20 cellular contexts compared by ENCODE assay signal in the genomic region with DNA sequence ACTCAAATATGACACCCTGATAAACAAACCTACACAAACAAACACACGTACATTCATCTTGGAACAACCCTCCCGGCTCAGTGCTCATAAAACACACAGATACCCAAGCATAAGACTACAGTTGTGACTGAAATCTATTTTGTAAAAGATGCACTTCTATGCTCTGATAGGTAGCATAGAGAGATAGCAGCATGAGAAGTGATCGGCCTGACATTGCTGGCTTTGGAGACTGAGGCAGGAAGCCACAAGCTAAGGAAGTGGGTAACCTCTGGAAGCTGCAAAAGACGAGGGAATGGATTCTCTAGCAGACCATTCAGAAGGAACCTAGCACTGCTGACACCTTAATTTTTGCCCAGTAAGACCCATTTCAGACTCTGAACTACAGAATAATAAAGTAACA. TPM values are rescaled to one million over a fixed set of nuclear protein-coding genes. Genes with fewer than 3 reads are reported as not detected.
A peak's percentile ranks its signal among the peaks of the same experiment; 100 is the strongest.
DNase-seq lines count a peak whose midpoint lies in the region; ATAC-seq and TF ChIP-seq lines count a peak whose summit lies in the region.
"Had no signal": no experiment of that assay in that cellular context is flagged by ENCODE, and none has a peak within 500 bp of the region (broad histone marks: within the 10 kb centered on the region; RNA-seq: fewer than 3 reads in every experiment).

No MANE protein-coding gene starts in this region.

- H3K27ac Mint-ChIP-seq in activated CD4-positive, alpha-beta memory T cell treated with anti-CD3 and anti-CD28 coated beads, Interleukin-2, amount 10 ng/mL, durations not matched to agents 7 days and 5 days: peak overlapping the region; percentile 0
- no peak overlapping the region for H3K27ac Mint-ChIP-seq in activated CD4-positive, alpha-beta memory T cell treated with anti-CD3 and anti-CD28 coated beads for 36 hours
- peak overlapping the region in 5 of 7 donors; percentile 4 to 37 (median 34) for H3K27ac Mint-ChIP-seq in CD4-positive, alpha-beta memory T cell
- no peak overlapping the region for H3K27ac Mint-ChIP-seq in effector memory CD8-positive, alpha-beta T cell

- BruUV-seq in PC-9 (replicated peaks; lab: Mats Ljungman, UMichigan): no TSS peak

- H3K9me3 Mint-ChIP-seq in activated CD4-positive, alpha-beta memory T cell treated with anti-CD3 and anti-CD28 coated beads, Interleukin-2, amount 10 ng/mL, durations not matched to agents 7 days and 5 days: no peaks in the 10 kb centered on the region
- peaks cover 2% of the 10 kb centered on the region for H3K9me3 Mint-ChIP-seq in activated CD4-positive, alpha-beta memory T cell treated with anti-CD3 and anti-CD28 coated beads for 36 hours
- H3K9me3 Mint-ChIP-seq in CD4-positive, alpha-beta memory T cell: peaks cover 0 to 2% (median 0%) of the 10 kb centered on the region in 8 donors
- H3K9me3 Mint-ChIP-seq in effector memory CD8-positive, alpha-beta T cell: no peaks in the 10 kb centered on the region

- H4K20me1 ChIP-seq in PC-9 (ENCODE audit: insufficient read depth): peaks cover 8% of the 10 kb centered on the region

- H3K4me3 ChIP-seq in CD4-positive, alpha-beta memory T cell (ENCODE audit: low read length in 2 of 2): no peak overlapping the region
- H3K4me3 ChIP-seq in PC-9: no peak overlapping the region

- no peak for TF ChIP-seq CTCF in PC-9 (conservative IDR thresholded peaks at IDR 0.05)

- H3K27me3 ChIP-seq in CD4-positive, alpha-beta memory T cell (ENCODE audit: insufficient read depth, low read length): peaks cover 4% of the 10 kb centered on the region
- H3K27me3 ChIP-seq in PC-9 (ENCODE audit: insufficient read depth, low read depth): no peaks in the 10 kb centered on the region

- no peak overlapping the region for H3K27ac ChIP-seq in CD4-positive, alpha-beta memory T cell (ENCODE audit: low read depth, low read length)
- peak overlapping the region; percentile 89 for H3K27ac ChIP-seq in PC-9

- CTCF ChIA-PET in activated CD4-positive, alpha-beta memory T cell treated with anti-CD3 and anti-CD28 coated beads, Interleukin-2, amount 10 ng/mL, durations not matched to agents 7 days and 5 days (lab: Charles Lee): interaction anchor here (1.6 to 2.3 kb wide), 4 partner anchors 17 to 57 kb away, joined by 4 to 18 read pairs (median 8); a partner anchor contains a TSS
- CTCF ChIA-PET in activated CD4-positive, alpha-beta memory T cell treated with anti-CD3 and anti-CD28 coated beads for 36 hours (lab: Charles Lee): interaction anchor here (0.8 to 2.4 kb wide), 3 partner anchors 26 to 93 kb away, joined by 3 to 12 read pairs (median 3); no protein-coding TSS in a partner anchor
- CTCF ChIA-PET in CD4-positive, alpha-beta memory T cell (lab: Charles Lee; ENCODE audit: partially characterized antibody): interaction anchor here (0.9 to 3.0 kb wide), 2 partner anchors 10 kb away, joined by 5 to 15 read pairs; a partner anchor contains a TSS
- CTCF ChIA-PET in PC-9 (lab: Charles Lee): no interaction called here

- ATAC-seq in effector memory CD8-positive, alpha-beta T cell (replicated peaks): peak; percentile 30
- ATAC-seq in GM21717 (IDR thresholded peaks at IDR 0.05; ENCODE audit: unreplicated experiment) (no peak), GM18519 (IDR thresholded peaks at IDR 0.05; ENCODE audit: low FRiP score, unreplicated experiment) (no peak)

- peak overlapping the region; percentile 94 for H3K4me2 ChIP-seq in PC-9

- peaks cover 40% of the 10 kb centered on the region for H3K4me1 ChIP-seq in CD4-positive, alpha-beta memory T cell (ENCODE audit: insufficient read depth, low read length)
- H3K4me1 ChIP-seq in PC-9 (replicated peaks; ENCODE audit: insufficient read depth): peaks cover 36% of the 10 kb centered on the region

- H3F3A ChIP-seq in PC-9 (ENCODE audit: insufficient read depth, low read depth): peaks cover 24% of the 10 kb centered on the region

- intact Hi-C loops in activated CD4-positive, alpha-beta memory T cell treated with anti-CD3 and anti-CD28 coated beads for 36 hours (cut with micrococcal nuclease): no loop called here
- intact Hi-C loops in CD4-positive, alpha-beta memory T cell (cut with micrococcal nuclease): no loop called here
- intact Hi-C loops in PC-9 (cut with micrococcal nuclease; ENCODE audit: unreplicated experiment): no loop called here

- H3K9me2 ChIP-seq in PC-9 (ENCODE audit: insufficient read depth): no peaks in the 10 kb centered on the region

- no peaks in the 10 kb centered on the region for H3K36me3 Mint-ChIP-seq in activated CD4-positive, alpha-beta memory T cell treated with anti-CD3 and anti-CD28 coated beads, Interleukin-2, amount 10 ng/mL, durations not matched to agents 7 days and 5 days (ENCODE audit: low read depth)
- no peaks in the 10 kb centered on the region for H3K36me3 Mint-ChIP-seq in activated CD4-positive, alpha-beta memory T cell treated with anti-CD3 and anti-CD28 coated beads for 36 hours
- H3K36me3 Mint-ChIP-seq in CD4-positive, alpha-beta memory T cell: peaks cover 0 to 4% of the 10 kb centered on the region in 2 donors
- peaks cover 10% of the 10 kb centered on the region for H3K36me3 Mint-ChIP-seq in effector memory CD8-positive, alpha-beta T cell (ENCODE audit: insufficient read depth)

- H3K9me3 ChIP-seq in CD4-positive, alpha-beta memory T cell (ENCODE audit: control insufficient read depth in 1 of 2, low read length in 2 of 2): no peaks in the 10 kb centered on the region
- H3K9me3 ChIP-seq in PC-9 (ENCODE audit: insufficient read depth, low read depth): no peaks in the 10 kb centered on the region

- H3K79me2 ChIP-seq in PC-9 (ENCODE audit: low read depth): peaks cover 22% of the 10 kb centered on the region

- H2AFZ ChIP-seq in PC-9: no peak overlapping the region

- POLR2A ChIA-PET in activated CD4-positive, alpha-beta memory T cell treated with anti-CD3 and anti-CD28 coated beads, Interleukin-2, amount 10 ng/mL, durations not matched to agents 7 days and 5 days (lab: Charles Lee): interaction anchor here (1.0 to 4.7 kb wide), 3 partner anchors 11 to 20 kb away, joined by 3 to 25 read pairs (median 13); a partner anchor contains a TSS
- POLR2A ChIA-PET in activated CD4-positive, alpha-beta memory T cell treated with anti-CD3 and anti-CD28 coated beads for 36 hours (lab: Charles Lee): interaction anchor here (1.0 to 1.1 kb wide), 2 partner anchors 10 to 142 kb away, joined by 3 read pairs; no protein-coding TSS in a partner anchor
- POLR2A ChIA-PET in CD4-positive, alpha-beta memory T cell (lab: Charles Lee; ENCODE audit: partially characterized antibody): interaction anchor here (1.1 to 3.3 kb wide), 4 partner anchors 10 to 26 kb away, joined by 3 to 9 read pairs (median 8); a partner anchor contains a TSS
- POLR2A ChIA-PET in PC-9 (lab: Charles Lee; ENCODE audit: unreplicated experiment): interaction anchor here (1.1 kb wide), 1 partner anchor 11 kb away, joined by 7 read pairs; no protein-coding TSS in a partner anchor

- H3K4me3 Mint-ChIP-seq in activated CD4-positive, alpha-beta memory T cell treated with anti-CD3 and anti-CD28 coated beads, Interleukin-2, amount 10 ng/mL, durations not matched to agents 7 days and 5 days: no peak overlapping the region
- H3K4me3 Mint-ChIP-seq in activated CD4-positive, alpha-beta memory T cell treated with anti-CD3 and anti-CD28 coated beads for 36 hours: no peak overlapping the region
- H3K4me3 Mint-ChIP-seq in CD4-positive, alpha-beta memory T cell: peak overlapping the region in 6 of 8 donors; percentile 3 to 88 (median 38)
- no peak overlapping the region for H3K4me3 Mint-ChIP-seq in effector memory CD8-positive, alpha-beta T cell

- peaks cover 37% of the 10 kb centered on the region for H3K4me1 Mint-ChIP-seq in activated CD4-positive, alpha-beta memory T cell treated with anti-CD3 and anti-CD28 coated beads, Interleukin-2, amount 10 ng/mL, durations not matched to agents 7 days and 5 days
- peaks cover 31% of the 10 kb centered on the region for H3K4me1 Mint-ChIP-seq in activated CD4-positive, alpha-beta memory T cell treated with anti-CD3 and anti-CD28 coated beads for 36 hours (ENCODE audit: low read depth)
- peaks cover 24 to 56% (median 39%) of the 10 kb centered on the region in 4 donors for H3K4me1 Mint-ChIP-seq in CD4-positive, alpha-beta memory T cell
- H3K4me1 Mint-ChIP-seq in effector memory CD8-positive, alpha-beta T cell (ENCODE audit: low read depth in 2 of 2): peaks cover 23 to 28% of the 10 kb centered on the region in 2 donors

- peaks cover 71% of the 10 kb centered on the region for H3K27me3 Mint-ChIP-seq in activated CD4-positive, alpha-beta memory T cell treated with anti-CD3 and anti-CD28 coated beads, Interleukin-2, amount 10 ng/mL, durations not matched to agents 7 days and 5 days
- H3K27me3 Mint-ChIP-seq in activated CD4-positive, alpha-beta memory T cell treated with anti-CD3 and anti-CD28 coated beads for 36 hours: peaks cover 22% of the 10 kb centered on the region
- H3K27me3 Mint-ChIP-seq in CD4-positive, alpha-beta memory T cell: peaks cover 18 to 20% of the 10 kb centered on the region in 2 donors
- peaks cover 43 to 60% of the 10 kb centered on the region in 2 donors for H3K27me3 Mint-ChIP-seq in effector memory CD8-positive, alpha-beta T cell

- DNase-seq in activated CD4-positive, alpha-beta memory T cell treated with anti-CD3 and anti-CD28 coated beads, Interleukin-2, amount 10 ng/mL, durations not matched to agents 7 days and 5 days: peak; percentile 38
- DNase-seq in activated CD4-positive, alpha-beta memory T cell treated with anti-CD3 and anti-CD28 coated beads for 36 hours: no peak
- DNase-seq in CD4-positive, alpha-beta memory T cell: no peak
- no peak for DNase-seq in PC-9
- no peak for DNase-seq in effector memory CD8-positive, alpha-beta T cell
- DNase-seq in NCI-H1436 (lab: John Stamatoyannopoulos, UW): no peak
- DNase-seq: COR-L47, DMS 273 treated with DMSO at 0.1 percent for 48 hours, DMS79 treated with DMSO at 0.1 percent for 48 hours, Karpas-422, NCI-H1694 treated with DMSO at 0.1 percent for 48 hours, NCI-H2081 treated with DMSO at 0.1 percent for 48 hours, NCI-H2171 treated with DMSO at 0.1 percent for 48 hours, NCI-H524 treated with DMSO at 0.1 percent for 48 hours, NCI-H82, Right ventricle myocardium superior had no signal

- no peaks in the 10 kb centered on the region for H3K36me3 ChIP-seq in CD4-positive, alpha-beta memory T cell (ENCODE audit: insufficient read depth, low read length)
- H3K36me3 ChIP-seq in PC-9 (ENCODE audit: low read depth): no peaks in the 10 kb centered on the region

RNA-seq across cellular contexts. Expression of a gene that starts 1.6 kb away (rescaled TPM):
- total RNA-seq in activated CD4-positive, alpha-beta memory T cell treated with anti-CD3 and anti-CD28 coated beads, Interleukin-2, amount 10 ng/mL, durations not matched to agents 7 days and 5 days: not detected
- not detected for total RNA-seq in activated CD4-positive, alpha-beta memory T cell treated with anti-CD3 and anti-CD28 coated beads for 36 hours
- not detected for total RNA-seq in CD4-positive, alpha-beta memory T cell
- under 1 TPM in 1 of 2 donors, not detected in 1; 0.21 TPM for polyA plus RNA-seq in CD4-positive, alpha-beta memory T cell
- 7.3 and 7.5 TPM in 2 replicates for total RNA-seq in PC-9 (2021)
- total RNA-seq: H4, Right ventricle myocardium superior had no signal

RNA-seq across cellular contexts. Expression of a gene that starts 10.2 kb away (rescaled TPM):
- 10 to 100 TPM; 62.5 to 62.6 TPM for total RNA-seq in activated CD4-positive, alpha-beta memory T cell treated with anti-CD3 and anti-CD28 coated beads, Interleukin-2, amount 10 ng/mL, durations not matched to agents 7 days and 5 days
- 10 to 100 TPM; 51.3 to 55.0 TPM for total RNA-seq in activated CD4-positive, alpha-beta memory T cell treated with anti-CD3 and anti-CD28 coated beads for 36 hours
- 10 to 100 TPM; 65.2 to 66.2 TPM for total RNA-seq in CD4-positive, alpha-beta memory T cell
- polyA plus RNA-seq in CD4-positive, alpha-beta memory T cell: 100 to 1,000 TPM; 114 to 134 TPM
- 48.3 and 49.3 TPM in 2 replicates for total RNA-seq in PC-9 (2021)

RNA-seq across cellular contexts. Expression of a gene that starts 16.2 kb away (rescaled TPM):
- 10 to 100 TPM; 75.5 to 77.8 TPM for total RNA-seq in activated CD4-positive, alpha-beta memory T cell treated with anti-CD3 and anti-CD28 coated beads, Interleukin-2, amount 10 ng/mL, durations not matched to agents 7 days and 5 days
- total RNA-seq in activated CD4-positive, alpha-beta memory T cell treated with anti-CD3 and anti-CD28 coated beads for 36 hours: 10 to 100 TPM; 69.4 to 73.2 TPM
- 10 to 100 TPM; 47.2 to 50.0 TPM for total RNA-seq in CD4-positive, alpha-beta memory T cell
- polyA plus RNA-seq in CD4-positive, alpha-beta memory T cell: 100 to 1,000 TPM in 1 of 2 donors, 10 to 100 TPM in 1; 65.7 to 109 TPM
- total RNA-seq in PC-9 (2021): 33.3 and 37.6 TPM in 2 replicates

RNA-seq across cellular contexts. Expression of a gene that starts 35.7 kb away (rescaled TPM):
- total RNA-seq in activated CD4-positive, alpha-beta memory T cell treated with anti-CD3 and anti-CD28 coated beads, Interleukin-2, amount 10 ng/mL, durations not matched to agents 7 days and 5 days: not detected
- total RNA-seq in activated CD4-positive, alpha-beta memory T cell treated with anti-CD3 and anti-CD28 coated beads for 36 hours: not detected
- under 1 TPM in 1 of 2 experiments, not detected in 1; 0.20 TPM for total RNA-seq in CD4-positive, alpha-beta memory T cell
- under 1 TPM; 0.11 to 0.21 TPM for polyA plus RNA-seq in CD4-positive, alpha-beta memory T cell
- not detected in 2 replicates for total RNA-seq in PC-9 (2021)
- total RNA-seq: MCF 10A, Right ventricle myocardium superior had no signal

RNA-seq across cellular contexts. Expression of a gene that starts 58.7 kb away (rescaled TPM):
- not detected for total RNA-seq in activated CD4-positive, alpha-beta memory T cell treated with anti-CD3 and anti-CD28 coated beads, Interleukin-2, amount 10 ng/mL, durations not matched to agents 7 days and 5 days
- not detected for total RNA-seq in activated CD4-positive, alpha-beta memory T cell treated with anti-CD3 and anti-CD28 coated beads for 36 hours
- total RNA-seq in CD4-positive, alpha-beta memory T cell: not detected
- not detected for polyA plus RNA-seq in CD4-positive, alpha-beta memory T cell
- total RNA-seq in PC-9 (2021): not detected in 2 replicates
- total RNA-seq: H4, MCF 10A, Right ventricle myocardium superior had no signal

Comparison
In these comparisons a context has a peak if more than half of its experiments do, and no peak if none do; other contexts are left out.
1. H3K27ac Mint-ChIP-seq: peak in activated CD4-positive, alpha-beta memory T cell treated with anti-CD3 and anti-CD28 coated beads, Interleukin-2, amount 10 ng/mL, durations not matched to agents 7 days and 5 days (single experiment) and CD4-positive, alpha-beta memory T cell (5 of 7); none in activated CD4-positive, alpha-beta memory T cell treated with anti-CD3 and anti-CD28 coated beads for 36 hours (single experiment) and effector memory CD8-positive, alpha-beta T cell (0 of 2).
2. H3K4me3 Mint-ChIP-seq: peak in CD4-positive, alpha-beta memory T cell (6 of 8); none in activated CD4-positive, alpha-beta memory T cell treated with anti-CD3 and anti-CD28 coated beads, Interleukin-2, amount 10 ng/mL, durations not matched to agents 7 days and 5 days (single experiment), activated CD4-positive, alpha-beta memory T cell treated with anti-CD3 and anti-CD28 coated beads for 36 hours (single experiment) and effector memory CD8-positive, alpha-beta T cell (0 of 2).